2 cellular contexts compared by ENCODE assay signal in the genomic region with DNA sequence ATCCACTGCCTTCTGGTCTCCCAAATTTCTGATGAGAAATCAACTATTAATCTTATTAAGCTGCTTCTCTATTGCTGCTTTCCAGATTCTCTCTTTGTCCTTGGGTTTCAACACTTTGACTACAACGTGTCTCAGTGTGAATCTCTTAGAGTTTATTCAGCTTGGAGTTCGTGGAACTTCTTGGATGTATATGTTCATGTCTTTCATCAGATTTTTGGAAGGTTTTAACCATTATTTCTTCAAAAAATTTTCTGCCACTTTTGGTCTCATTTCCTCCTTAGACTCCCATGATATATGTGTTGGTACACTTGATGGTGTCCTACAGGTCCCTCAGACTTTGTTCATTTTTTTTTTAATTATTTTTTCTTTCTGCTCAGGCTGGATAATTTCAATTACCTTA.
TF ChIP-seq lines count a peak whose summit lies in the region.

No MANE protein-coding gene starts in this region.

TF ChIP-seq in HEK293, 187 proteins besides CTCF, POLR2A, EP300 and RAD21 (continued from another document):
- TF ChIP-seq ZNF558 (tag by site-specific recombination; IDR thresholded peaks at IDR 0.05) = peak; percentile 99
TF ChIP-seq in HEK293: peak in this region for 1.

TF ChIP-seq in K562, 482 proteins besides CTCF, POLR2A, EP300 and RAD21:
- TF ChIP-seq TAF15 (IDR thresholded peaks at IDR 0.05; ENCODE audit: low read depth, low read length) (no peak), CBX3 (IDR thresholded peaks at IDR 0.05; ENCODE audit: borderline replicate concordance in 1 of 2, low read length in 2 of 2) (no peak), LCOR (CRISPR knock-in tag; IDR thresholded peaks at IDR 0.05) (no peak), SMAD1 (IDR thresholded peaks at IDR 0.05; ENCODE audit: low read depth, low read length, partially characterized antibody) (no peak), ZZZ3 (IDR thresholded peaks at IDR 0.05) (no peak), ZNF3 (CRISPR knock-in tag; IDR thresholded peaks at IDR 0.05) (no peak), BHLHE40 (IDR thresholded peaks at IDR 0.05; ENCODE audit: low read length) (no peak)
